Comparison of ENCODE assay signal across 23 cellular contexts in genomic region chr14:76292561-76292960, GRCh38.
"Had no signal": no experiment of that assay in that cellular context is flagged by ENCODE, and none has a peak within 500 bp of the region (broad histone marks: within the 10 kb centered on the region; RNA-seq: fewer than 3 reads in every experiment).

No MANE protein-coding gene starts in this region.

- H3K36me3 ChIP-seq: adrenal gland, breast epithelium, SJCRH30 had no signal

- H3K4me3 Mint-ChIP-seq: activated CD4-positive, alpha-beta T cell treated with anti-CD3 and anti-CD28 coated beads, Interleukin-2, amount 10 ng/mL, durations not matched to agents 24 days and 14 days; activated CD8-positive, alpha-beta T cell treated with anti-CD3 and anti-CD28 coated beads for 36 hours; activated naive CD4-positive, alpha-beta T cell treated with anti-CD3 and anti-CD28 coated beads for 36 hours; T-helper 2 cell treated with Interferon-gamma antibody and Interleukin-4, amounts not matched to agents 5 μg/mL and 100 μg/mL, for 36 hours had no signal

- H3K36me3 Mint-ChIP-seq: activated naive CD4-positive, alpha-beta T cell treated with anti-CD3 and anti-CD28 coated beads, Interleukin-2, amount 50 U/mL, for 72 hours had no signal

- H3K9me3 ChIP-seq: adrenal gland, body of pancreas, breast epithelium, SJCRH30 had no signal

- H3K27ac Mint-ChIP-seq: activated CD4-positive, alpha-beta T cell treated with anti-CD3 and anti-CD28 coated beads, Interleukin-2, amount 10 ng/mL, durations not matched to agents 24 days and 14 days; activated CD8-positive, alpha-beta T cell treated with anti-CD3 and anti-CD28 coated beads for 36 hours; activated naive CD4-positive, alpha-beta T cell treated with anti-CD3 and anti-CD28 coated beads for 36 hours; activated naive CD4-positive, alpha-beta T cell treated with anti-CD3 and anti-CD28 coated beads, Interleukin-2, amount 50 U/mL, for 72 hours; activated T-helper 2 cell treated with anti-CD3 and anti-CD28 coated beads, Interferon-gamma antibody, Interleukin-2, Interleukin-4, amounts not matched to agents 10 μg/mL and 5 μg/mL and 100 μg/mL, durations not matched to agents 14 hours and 24 hours and 36 hours; T-helper 2 cell treated with Interferon-gamma antibody and Interleukin-4, amounts not matched to agents 5 μg/mL and 100 μg/mL, for 36 hours had no signal

- H3K4me1 Mint-ChIP-seq: activated CD4-positive, alpha-beta T cell treated with anti-CD3 and anti-CD28 coated beads, Interleukin-2, amount 10 ng/mL, durations not matched to agents 24 days and 14 days had no signal

- H3K9me3 Mint-ChIP-seq: activated CD4-positive, alpha-beta T cell treated with anti-CD3 and anti-CD28 coated beads, Interleukin-2, amount 10 ng/mL, durations not matched to agents 24 days and 14 days; activated CD8-positive, alpha-beta T cell treated with anti-CD3 and anti-CD28 coated beads for 36 hours; activated naive CD4-positive, alpha-beta T cell treated with anti-CD3 and anti-CD28 coated beads for 36 hours; activated naive CD4-positive, alpha-beta T cell treated with anti-CD3 and anti-CD28 coated beads, Interleukin-2, amount 50 U/mL, for 72 hours; activated T-helper 2 cell treated with anti-CD3 and anti-CD28 coated beads, Interferon-gamma antibody, Interleukin-2, Interleukin-4, amounts not matched to agents 10 μg/mL and 5 μg/mL and 100 μg/mL, durations not matched to agents 14 hours and 24 hours and 36 hours; T-helper 2 cell treated with Interferon-gamma antibody and Interleukin-4, amounts not matched to agents 5 μg/mL and 100 μg/mL, for 36 hours had no signal

- H3K4me3 ChIP-seq: adrenal gland, body of pancreas, breast epithelium, K562, SJCRH30, SK-N-MC had no signal

- H3K4me1 ChIP-seq: adrenal gland, breast epithelium, SJCRH30 had no signal

- H3K27me3 ChIP-seq: adrenal gland, body of pancreas, breast epithelium, SJCRH30 had no signal

- H3K27ac ChIP-seq: adrenal gland, breast epithelium, SJCRH30, SK-N-MC had no signal

- DNase-seq: activated CD4-positive, alpha-beta T cell treated with anti-CD3 and anti-CD28 coated beads, Interleukin-2, amount 10 ng/mL, durations not matched to agents 24 days and 14 days; activated CD4-positive, alpha-beta T cell treated with anti-CD3 and anti-CD28 coated beads, Interleukin-2, amount 50 U/mL, for 4 hours; activated CD8-positive, alpha-beta T cell treated with anti-CD3 and anti-CD28 coated beads for 36 hours; activated gamma-delta T cell; activated naive CD4-positive, alpha-beta T cell treated with anti-CD3 and anti-CD28 coated beads for 36 hours; activated T-cell treated with anti-CD3 and anti-CD28 coated beads, Interleukin-2, amount 50 U/mL, for 1 hour; adrenal gland; body of pancreas; IMR-90; NCI-H1092 treated with DMSO at 0.1 percent for 48 hours; NCI-H1417; NCI-H187 treated with DMSO at 0.1 percent for 48 hours; NCI-H2081; NCI-H226; NCI-H524 treated with DMSO at 0.1 percent for 48 hours; SHP77; SJCRH30 had no signal
